ENCODE assay signal across 19 cellular contexts in genomic region chr1:69993787-69994186, GRCh38.
"Had no signal": no experiment of that assay in that cellular context is flagged by ENCODE, and none has a peak within 500 bp of the region (broad histone marks: within the 10 kb centered on the region; RNA-seq: fewer than 3 reads in every experiment).

No MANE protein-coding gene starts in this region.

- FAIRE-seq: colon, endometrium, pancreas, TTC549 had no signal

- H3K9me3 ChIP-seq: esophagus muscularis mucosa, gastroesophageal sphincter, lower lobe of right lung, pancreas had no signal

- ATAC-seq: activated CD8-positive, alpha-beta T cell treated with anti-CD3 and anti-CD28 coated beads for 36 hours; activated naive CD4-positive, alpha-beta T cell treated with anti-CD3 and anti-CD28 coated beads, Interleukin-2, amount 50 U/mL, for 72 hours; gastroesophageal sphincter; heart right ventricle; left cardiac atrium; lower lobe of right lung; pancreas; WTC11 had no signal

- H3K4me1 ChIP-seq: esophagus muscularis mucosa, gastroesophageal sphincter, heart right ventricle, lower lobe of right lung, neural progenitor cell, pancreas had no signal

- DNase-seq: activated CD4-positive, alpha-beta T cell treated with anti-CD3 and anti-CD28 coated beads for 48 hours; activated CD8-positive, alpha-beta T cell treated with anti-CD3 and anti-CD28 coated beads for 36 hours; activated gamma-delta T cell; activated T-cell treated with anti-CD3 and anti-CD28 coated beads, Interleukin-2, amount 50 U/mL, for 48 hours; amniotic stem cell; caudate nucleus; heart right ventricle; left cardiac atrium; lower lobe of right lung; pancreas; stimulated activated CD4-positive, alpha-beta T cell treated with anti-CD3 and anti-CD28 coated beads, Interleukin-2, amount 100 ng/mL, for 48 hours had no signal

- H3K9ac ChIP-seq: neural progenitor cell had no signal

- H3K4me3 ChIP-seq: esophagus muscularis mucosa, gastroesophageal sphincter, heart right ventricle, lower lobe of right lung, neural progenitor cell, pancreas had no signal

- H3K36me3 ChIP-seq: esophagus muscularis mucosa, gastroesophageal sphincter, heart right ventricle, lower lobe of right lung, neural progenitor cell, pancreas had no signal

- H3K27ac ChIP-seq: esophagus muscularis mucosa, gastroesophageal sphincter, heart right ventricle, lower lobe of right lung, neural progenitor cell, pancreas had no signal

- H2AFZ ChIP-seq: neural progenitor cell had no signal

- H3K4me2 ChIP-seq: neural progenitor cell had no signal

- H3K27me3 ChIP-seq: esophagus muscularis mucosa, gastroesophageal sphincter, heart right ventricle, neural progenitor cell, pancreas had no signal
